In genomic region chr7:2477447-2478386, GRCh38 we compare ENCODE assay signal across 8 cellular contexts. TPM values are rescaled to one million over a fixed set of nuclear protein-coding genes. Genes with fewer than 3 reads are reported as not detected.
DNase-seq lines count a peak whose midpoint lies in the region; ATAC-seq, FAIRE-seq and TF ChIP-seq lines count a peak whose summit lies in the region.

No MANE protein-coding gene starts in this region.

- no peaks in the 10 kb centered on the region for H3K36me3 Mint-ChIP-seq in HFFc6 (ENCODE audit: low read depth)
- H3K36me3 Mint-ChIP-seq in activated T-helper 1 cell treated with anti-CD3 and anti-CD28 coated beads, Interleukin-12 subunit alpha, Interleukin-12 subunit beta, Interleukin-2, Interleukin-4 antibody, amounts not matched to agents 30 ng/mL and 10 ng/mL and 1 ng/mL, durations not matched to agents 14 hours and 24 hours and 36 hours (ENCODE audit: low read depth), result no peaks in the 10 kb centered on the region
- H3K36me3 Mint-ChIP-seq in osteocyte (ENCODE audit: unreplicated experiment), result no peaks in the 10 kb centered on the region
- no peaks in the 10 kb centered on the region for H3K36me3 Mint-ChIP-seq in type B pancreatic cell

- peak; percentile 12 for FAIRE-seq in RCC 7860 (lab: Jason Lieb, UNC)

- intact Hi-C loops in activated T-helper 1 cell treated with anti-CD3 and anti-CD28 coated beads, Interleukin-12 subunit alpha, Interleukin-12 subunit beta, Interleukin-2, Interleukin-4 antibody, amounts not matched to agents 30 ng/mL and 10 ng/mL and 1 ng/mL, durations not matched to agents 14 hours and 24 hours and 36 hours (cut with micrococcal nuclease), result loop anchor here (1.0 to 2.0 kb wide), 5 partner anchors 42 to 232 kb away; partner anchors contain the start of genes BRAT1, LFNG and TTYH3

- TF ChIP-seq CTCF in HFFc6 (IDR thresholded peaks at IDR 0.05) (peak; percentile 85), fibroblast of pulmonary artery (IDR thresholded peaks at IDR 0.05; ENCODE audit: low read length, missing control alignments) (peak; percentile 81), osteocyte (IDR thresholded peaks at IDR 0.05) (peak; percentile 78), type B pancreatic cell (conservative IDR thresholded peaks at IDR 0.05) (peak; percentile 81)

- DNase-seq in DMS153 (lab: John Stamatoyannopoulos, UW) (peak; percentile 66), HFFc6 (peak; percentile 20), RCC 7860 (ENCODE audit: low spot score) (peak; percentile 81), fibroblast of pulmonary artery (ENCODE audit: low read depth) (peak; percentile 60), osteocyte (ENCODE audit: extremely low spot score, unreplicated experiment) (no peak), type B pancreatic cell (ENCODE audit: extremely low spot score, unreplicated experiment) (peak; percentile 70)
- peak; percentile 52 for DNase-seq in activated T-helper 1 cell treated with anti-CD3 and anti-CD28 coated beads, Interleukin-12 subunit alpha, Interleukin-12 subunit beta, Interleukin-2, Interleukin-4 antibody, amounts not matched to agents 30 ng/mL and 10 ng/mL and 1 ng/mL, durations not matched to agents 14 hours and 24 hours and 36 hours (ENCODE audit: low spot score)

- no peak overlapping the region for H3K4me3 ChIP-seq in fibroblast of pulmonary artery (replicated peaks; ENCODE audit: low read depth, low read length)

- H3K9me3 Mint-ChIP-seq in HFFc6 (peaks cover 1% of the 10 kb centered on the region), osteocyte (ENCODE audit: unreplicated experiment) (no peaks in the 10 kb centered on the region), type B pancreatic cell (no peaks in the 10 kb centered on the region)
- peaks cover under 1% of the 10 kb centered on the region for H3K9me3 Mint-ChIP-seq in activated T-helper 1 cell treated with anti-CD3 and anti-CD28 coated beads, Interleukin-12 subunit alpha, Interleukin-12 subunit beta, Interleukin-2, Interleukin-4 antibody, amounts not matched to agents 30 ng/mL and 10 ng/mL and 1 ng/mL, durations not matched to agents 14 hours and 24 hours and 36 hours

- H3K27me3 Mint-ChIP-seq in HFFc6 (ENCODE audit: insufficient read depth), result peaks cover 10% of the 10 kb centered on the region
- peaks cover 5% of the 10 kb centered on the region for H3K27me3 Mint-ChIP-seq in activated T-helper 1 cell treated with anti-CD3 and anti-CD28 coated beads, Interleukin-12 subunit alpha, Interleukin-12 subunit beta, Interleukin-2, Interleukin-4 antibody, amounts not matched to agents 30 ng/mL and 10 ng/mL and 1 ng/mL, durations not matched to agents 14 hours and 24 hours and 36 hours (ENCODE audit: insufficient read depth)
- no peaks in the 10 kb centered on the region for H3K27me3 Mint-ChIP-seq in osteocyte (ENCODE audit: unreplicated experiment)
- H3K27me3 Mint-ChIP-seq in type B pancreatic cell, result no peaks in the 10 kb centered on the region

- H3K4me1 Mint-ChIP-seq in HFFc6 (ENCODE audit: low read depth), result peaks cover 8% of the 10 kb centered on the region
- no peaks in the 10 kb centered on the region for H3K4me1 Mint-ChIP-seq in activated T-helper 1 cell treated with anti-CD3 and anti-CD28 coated beads, Interleukin-12 subunit alpha, Interleukin-12 subunit beta, Interleukin-2, Interleukin-4 antibody, amounts not matched to agents 30 ng/mL and 10 ng/mL and 1 ng/mL, durations not matched to agents 14 hours and 24 hours and 36 hours (ENCODE audit: low read depth)
- H3K4me1 Mint-ChIP-seq in osteocyte (ENCODE audit: unreplicated experiment), result peaks cover 24% of the 10 kb centered on the region
- H3K4me1 Mint-ChIP-seq in type B pancreatic cell (ENCODE audit: unreplicated experiment), result peaks cover 9% of the 10 kb centered on the region

- no peak overlapping the region for H3K27ac Mint-ChIP-seq in HFFc6
- H3K27ac Mint-ChIP-seq in activated T-helper 1 cell treated with anti-CD3 and anti-CD28 coated beads, Interleukin-12 subunit alpha, Interleukin-12 subunit beta, Interleukin-2, Interleukin-4 antibody, amounts not matched to agents 30 ng/mL and 10 ng/mL and 1 ng/mL, durations not matched to agents 14 hours and 24 hours and 36 hours, result no peak overlapping the region
- no peak overlapping the region for H3K27ac Mint-ChIP-seq in osteocyte (ENCODE audit: unreplicated experiment)
- H3K27ac Mint-ChIP-seq in type B pancreatic cell, result no peak overlapping the region

- H3K4me3 Mint-ChIP-seq in HFFc6 (no peak overlapping the region), osteocyte (ENCODE audit: unreplicated experiment) (no peak overlapping the region), type B pancreatic cell (no peak overlapping the region)
- H3K4me3 Mint-ChIP-seq in activated T-helper 1 cell treated with anti-CD3 and anti-CD28 coated beads, Interleukin-12 subunit alpha, Interleukin-12 subunit beta, Interleukin-2, Interleukin-4 antibody, amounts not matched to agents 30 ng/mL and 10 ng/mL and 1 ng/mL, durations not matched to agents 14 hours and 24 hours and 36 hours, result no peak overlapping the region

- ATAC-seq in GM19395 (IDR thresholded peaks at IDR 0.05; ENCODE audit: unreplicated experiment), result no peak

RNA-seq across cellular contexts. Expression of gene GRIFIN, which starts 1.5 kb away (rescaled TPM):
- not detected for total RNA-seq in HFFc6 (2021; fragmentation: NEBNext Ultra II Directional; extraction: Animal tissue kit (Norgen Biotek cat#: 25700))
- not detected in 2 replicates for total RNA-seq in activated T-helper 1 cell treated with anti-CD3 and anti-CD28 coated beads, Interleukin-12 subunit alpha, Interleukin-12 subunit beta, Interleukin-2, Interleukin-4 antibody, amounts not matched to agents 30 ng/mL and 10 ng/mL and 1 ng/mL, durations not matched to agents 14 hours and 24 hours and 36 hours
- not detected in 2 replicates for total RNA-seq in osteocyte
- total RNA-seq in type B pancreatic cell (ENCODE audit: low replicate concordance), result not detected in 2 replicates

RNA-seq across cellular contexts. Expression of gene LFNG, which starts 41.9 kb away (rescaled TPM):
- 10 to 100 TPM in 2 of 6 experiments, 1 to 10 TPM in 4; 8.6 to 11.7 (median 9.6) TPM for total RNA-seq in HFFc6 (2021; fragmentation: NEBNext Ultra II Directional; extraction: Animal tissue kit (Norgen Biotek cat#: 25700))
- 34.8 and 34.9 TPM in 2 replicates for total RNA-seq in activated T-helper 1 cell treated with anti-CD3 and anti-CD28 coated beads, Interleukin-12 subunit alpha, Interleukin-12 subunit beta, Interleukin-2, Interleukin-4 antibody, amounts not matched to agents 30 ng/mL and 10 ng/mL and 1 ng/mL, durations not matched to agents 14 hours and 24 hours and 36 hours
- 20.8 and 23.3 TPM in 2 replicates for total RNA-seq in osteocyte
- total RNA-seq in type B pancreatic cell (ENCODE audit: low replicate concordance), result 5.0 and 15.3 TPM in 2 replicates
